Comparison of ENCODE assay signal across 1 cellular context in genomic region chr11:73154178-73154577, GRCh38.
TF ChIP-seq lines count a peak whose summit lies in the region.

No MANE protein-coding gene starts in this region.

TF ChIP-seq in HepG2, 621 proteins besides CTCF, POLR2A, EP300 and RAD21 (continued from another document):
- TF ChIP-seq ZNF639 (CRISPR knock-in tag; conservative IDR thresholded peaks at IDR 0.05) (no peak), ZNF678 (CRISPR knock-in tag; IDR thresholded peaks at IDR 0.05) (no peak), RBM22 (optimal IDR thresholded peaks at IDR 0.05; ENCODE audit: low read length) (no peak), MED1 (CRISPR knock-in tag; IDR thresholded peaks at IDR 0.05) (no peak), CAMTA2 (CRISPR knock-in tag; IDR thresholded peaks at IDR 0.05; ENCODE audit: borderline replicate concordance) (no peak), NR2C2 (CRISPR knock-in tag; IDR thresholded peaks at IDR 0.05; ENCODE audit: borderline replicate concordance) (no peak), ZBTB20 (CRISPR knock-in tag; IDR thresholded peaks at IDR 0.05; ENCODE audit: borderline replicate concordance, low read depth) (no peak), SP2 (CRISPR knock-in tag; IDR thresholded peaks at IDR 0.05) (no peak), DRAP1 (CRISPR knock-in tag; IDR thresholded peaks at IDR 0.05) (no peak), STAG1 (CRISPR knock-in tag; IDR thresholded peaks at IDR 0.05) (no peak)
